In the genomic region with DNA sequence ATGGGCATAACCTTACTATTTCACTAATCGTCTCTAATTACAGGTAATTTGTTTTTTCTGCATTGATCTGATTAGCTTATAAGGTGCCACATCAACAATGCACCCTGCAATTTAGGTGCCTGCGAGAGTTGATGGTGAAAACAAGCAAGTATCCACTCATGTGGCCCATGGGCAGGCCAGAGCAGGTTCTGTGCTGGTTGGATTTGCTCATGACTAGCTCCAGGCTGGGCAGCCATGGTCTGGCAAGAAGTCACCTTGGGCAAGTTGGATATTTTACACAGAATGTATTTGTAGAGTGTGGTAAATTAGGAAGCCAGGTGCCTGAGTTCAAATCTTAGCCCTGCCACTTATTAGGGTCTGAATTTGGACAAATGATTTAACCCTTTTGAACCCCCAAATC, we compare ENCODE assay signal across 23 cellular contexts. TPM values are rescaled to one million over a fixed set of nuclear protein-coding genes. Genes with fewer than 3 reads are reported as not detected.
"Had no signal": no experiment of that assay in that cellular context is flagged by ENCODE, and none has a peak within 500 bp of the region (broad histone marks: within the 10 kb centered on the region; RNA-seq: fewer than 3 reads in every experiment).

No MANE protein-coding gene starts in this region.

- H3K9me3 Mint-ChIP-seq: activated B cell treated with CpG ODN at 0.5 μM for 24 hours; activated CD4-positive, alpha-beta memory T cell treated with anti-CD3 and anti-CD28 coated beads for 36 hours; activated naive CD4-positive, alpha-beta T cell treated with anti-CD3 and anti-CD28 coated beads for 36 hours; activated naive CD8-positive, alpha-beta T cell treated with anti-CD3 and anti-CD28 coated beads, Interleukin-2, amount 50 U/mL, for 24 hours; activated T-cell treated with anti-CD3 and anti-CD28 coated beads, Interleukin-2, amount 50 U/mL, for 72 hours; naive thymus-derived CD8-positive, alpha-beta T cell; stimulated activated naive CD8-positive, alpha-beta T cell treated with anti-CD3 and anti-CD28 coated beads, Interleukin-15, amount 100 ng/mL, for 72 hours; T-helper 1 cell treated with Interleukin-12 subunit alpha and Interleukin-12 subunit beta and Interleukin-4 antibody, amounts not matched to agents 30 μg/mL and 1 μg/mL, for 36 hours had no signal

- H3K4me3 Mint-ChIP-seq: activated B cell treated with CpG ODN at 0.5 μM for 24 hours; activated CD4-positive, alpha-beta memory T cell treated with anti-CD3 and anti-CD28 coated beads for 36 hours; activated CD4-positive, alpha-beta T cell treated with anti-CD3 and anti-CD28 coated beads for 36 hours; activated naive CD4-positive, alpha-beta T cell treated with anti-CD3 and anti-CD28 coated beads for 36 hours; activated naive CD8-positive, alpha-beta T cell treated with anti-CD3 and anti-CD28 coated beads, Interleukin-2, amount 50 U/mL, for 24 hours; activated T-cell treated with anti-CD3 and anti-CD28 coated beads, Interleukin-2, amount 50 U/mL, for 72 hours; naive thymus-derived CD8-positive, alpha-beta T cell; stimulated activated naive CD8-positive, alpha-beta T cell treated with anti-CD3 and anti-CD28 coated beads, Interleukin-15, amount 100 ng/mL, for 72 hours; T-helper 1 cell treated with Interleukin-12 subunit alpha and Interleukin-12 subunit beta and Interleukin-4 antibody, amounts not matched to agents 30 μg/mL and 1 μg/mL, for 36 hours had no signal

- H3K27ac Mint-ChIP-seq: activated B cell treated with CpG ODN at 0.5 μM for 24 hours; activated CD4-positive, alpha-beta memory T cell treated with anti-CD3 and anti-CD28 coated beads for 36 hours; activated CD4-positive, alpha-beta T cell treated with anti-CD3 and anti-CD28 coated beads for 36 hours; activated naive CD4-positive, alpha-beta T cell treated with anti-CD3 and anti-CD28 coated beads for 36 hours; activated naive CD8-positive, alpha-beta T cell treated with anti-CD3 and anti-CD28 coated beads, Interleukin-2, amount 50 U/mL, for 24 hours; activated T-cell treated with anti-CD3 and anti-CD28 coated beads, Interleukin-2, amount 50 U/mL, for 72 hours; naive thymus-derived CD8-positive, alpha-beta T cell; stimulated activated naive CD8-positive, alpha-beta T cell treated with anti-CD3 and anti-CD28 coated beads, Interleukin-15, amount 100 ng/mL, for 72 hours; T-helper 1 cell treated with Interleukin-12 subunit alpha and Interleukin-12 subunit beta and Interleukin-4 antibody, amounts not matched to agents 30 μg/mL and 1 μg/mL, for 36 hours had no signal

- H3K4me3 ChIP-seq: body of pancreas, heart right ventricle, pancreas, psoas muscle, tibial artery had no signal

- H3K4me1 ChIP-seq: body of pancreas, pancreas, psoas muscle had no signal

- H3K27me3 ChIP-seq: body of pancreas, heart right ventricle, neutrophil, pancreas, tibial artery had no signal

- H3K27ac ChIP-seq: body of pancreas, heart right ventricle, neutrophil, pancreas, psoas muscle, tibial artery had no signal

- H3K27me3 Mint-ChIP-seq: activated B cell treated with CpG ODN at 0.5 μM for 24 hours; activated CD4-positive, alpha-beta memory T cell treated with anti-CD3 and anti-CD28 coated beads for 36 hours; activated CD4-positive, alpha-beta T cell treated with anti-CD3 and anti-CD28 coated beads for 36 hours; activated naive CD8-positive, alpha-beta T cell treated with anti-CD3 and anti-CD28 coated beads, Interleukin-2, amount 50 U/mL, for 24 hours; naive thymus-derived CD8-positive, alpha-beta T cell; stimulated activated naive CD8-positive, alpha-beta T cell treated with anti-CD3 and anti-CD28 coated beads, Interleukin-15, amount 100 ng/mL, for 72 hours had no signal

- H3K9me3 ChIP-seq: body of pancreas, heart right ventricle, neutrophil, pancreas, psoas muscle, tibial artery had no signal

- DNase-seq: activated B cell treated with CpG ODN at 0.5 μM for 24 hours; activated CD4-positive, alpha-beta memory T cell treated with anti-CD3 and anti-CD28 coated beads for 36 hours; activated CD4-positive, alpha-beta T cell treated with anti-CD3 and anti-CD28 coated beads for 36 hours; activated effector memory CD4-positive, alpha-beta T cell treated with Interleukin-2 at 50 U/mL for 16 hours; activated naive CD4-positive, alpha-beta T cell treated with anti-CD3 and anti-CD28 coated beads for 36 hours; activated naive CD8-positive, alpha-beta T cell treated with anti-CD3 and anti-CD28 coated beads, Interleukin-2, amount 50 U/mL, for 24 hours; activated T-cell treated with anti-CD3 and anti-CD28 coated beads, Interleukin-2, amount 50 U/mL, for 72 hours; body of pancreas; central memory CD4-positive, alpha-beta T cell; effector memory CD4-positive, alpha-beta T cell; heart right ventricle; islet precursor cell; left colon; naive thymus-derived CD8-positive, alpha-beta T cell; pancreas; stimulated activated CD4-positive, alpha-beta T cell treated with anti-CD3 and anti-CD28 coated beads, Interleukin-12 subunit alpha, Interleukin-12 subunit beta, amount 100 ng/mL, for 4 hours; stimulated activated naive CD8-positive, alpha-beta T cell treated with anti-CD3 and anti-CD28 coated beads, Interleukin-15, amount 100 ng/mL, for 72 hours; tibial artery had no signal

- H3K36me3 Mint-ChIP-seq: activated CD4-positive, alpha-beta memory T cell treated with anti-CD3 and anti-CD28 coated beads for 36 hours; naive thymus-derived CD8-positive, alpha-beta T cell had no signal

- ATAC-seq: activated CD4-positive, alpha-beta T cell treated with anti-CD3 and anti-CD28 coated beads for 36 hours; activated naive CD8-positive, alpha-beta T cell treated with anti-CD3 and anti-CD28 coated beads, Interleukin-2, amount 50 U/mL, for 24 hours; activated T-cell treated with anti-CD3 and anti-CD28 coated beads, Interleukin-2, amount 50 U/mL, for 72 hours; body of pancreas; heart right ventricle; left colon; naive thymus-derived CD8-positive, alpha-beta T cell; pancreas; psoas muscle; right cardiac atrium; stimulated activated naive CD8-positive, alpha-beta T cell treated with anti-CD3 and anti-CD28 coated beads, Interleukin-15, amount 100 ng/mL, for 72 hours had no signal

- H3K36me3 ChIP-seq: heart right ventricle, pancreas, tibial artery had no signal

RNA-seq across cellular contexts. Expression of gene RAB44, which starts 25.3 kb away (rescaled TPM):
- total RNA-seq: fibroblast of villous mesenchyme; naive thymus-derived CD8-positive, alpha-beta T cell had no signal
- polyA plus RNA-seq: naive thymus-derived CD8-positive, alpha-beta T cell; right cardiac atrium had no signal
